In the genomic region with DNA sequence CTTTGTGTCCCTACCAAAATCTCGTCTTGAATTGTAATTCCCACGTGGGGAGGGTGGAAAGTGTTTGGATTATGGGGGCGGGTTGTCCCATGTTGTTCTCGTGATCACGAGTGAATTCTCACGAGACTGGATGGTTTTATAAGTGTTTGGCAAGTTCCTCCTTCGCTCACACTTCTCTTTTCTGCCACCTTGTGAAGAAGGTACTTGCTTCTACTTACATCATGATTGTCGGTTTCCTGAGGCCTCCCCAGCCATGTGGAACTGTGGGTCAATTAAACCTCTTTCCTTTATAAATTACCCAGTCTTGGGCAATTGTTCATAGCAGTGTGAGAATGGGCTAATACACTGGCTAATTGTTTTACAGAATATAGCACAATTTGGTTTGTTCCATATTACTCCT, we compare ENCODE assay signal across 17 cellular contexts.
DNase-seq lines count a peak whose midpoint lies in the region; ATAC-seq and TF ChIP-seq lines count a peak whose summit lies in the region.
"Had no signal": no experiment of that assay in that cellular context is flagged by ENCODE, and none has a peak within 500 bp of the region (broad histone marks: within the 10 kb centered on the region; RNA-seq: fewer than 3 reads in every experiment).

No MANE protein-coding gene starts in this region.

- H2AFZ ChIP-seq in GM23338, result no peak overlapping the region

- peaks cover 3% of the 10 kb centered on the region for H3K27me3 Mint-ChIP-seq in GM23338 (ENCODE audit: insufficient read depth, low read depth, poor library complexity)
- H3K27me3 Mint-ChIP-seq: B cell; CD4-positive, CD25-positive, alpha-beta regulatory T cell; CD8-positive, alpha-beta memory T cell had no signal

- no peaks in the 10 kb centered on the region for H3K27me3 ChIP-seq in HL-60 (ENCODE audit: insufficient read depth, poor library complexity, severe bottlenecking)
- no peaks in the 10 kb centered on the region for H3K27me3 ChIP-seq in GM23338 (ENCODE audit: insufficient read depth)
- H3K27me3 ChIP-seq: BLaER1 treated with 17β-estradiol and CSF1 and Interleukin-3, amounts not matched to agents 10 nM and 100 nM had no signal

- H3K4me1 Mint-ChIP-seq in GM23338, result no peaks in the 10 kb centered on the region
- H3K4me1 Mint-ChIP-seq: B cell; CD4-positive, CD25-positive, alpha-beta regulatory T cell; CD8-positive, alpha-beta memory T cell; H9 had no signal

- H3K4me3 Mint-ChIP-seq in GM23338, result no peak overlapping the region
- H3K4me3 Mint-ChIP-seq: B cell; CD4-positive, CD25-positive, alpha-beta regulatory T cell; CD8-positive, alpha-beta memory T cell; H9 had no signal

- TF ChIP-seq CTCF in HL-60 (IDR thresholded peaks at IDR 0.05; ENCODE audit: insufficient read depth, low read length), result no peak
- no peak for TF ChIP-seq CTCF in GM23338 (conservative IDR thresholded peaks at IDR 0.05; ENCODE audit: low read depth in 2 of 2)

- no peak overlapping the region for H3K4me2 ChIP-seq in GM23338
- H3K4me2 ChIP-seq: BLaER1 treated with 17β-estradiol and CSF1 and Interleukin-3, amounts not matched to agents 10 nM and 100 nM had no signal

- no peaks in the 10 kb centered on the region for H4K20me1 ChIP-seq in GM23338 (replicated peaks; ENCODE audit: insufficient read depth)
- H4K20me1 ChIP-seq: BLaER1 treated with 17β-estradiol and CSF1 and Interleukin-3, amounts not matched to agents 10 nM and 100 nM had no signal

- H3K4me1 ChIP-seq in GM23338 (ENCODE audit: insufficient read depth), result no peaks in the 10 kb centered on the region
- H3K4me1 ChIP-seq: BLaER1 treated with 17β-estradiol and CSF1 and Interleukin-3, amounts not matched to agents 10 nM and 100 nM had no signal

- peak; percentile 20 to 83 for DNase-seq in HL-60 (ENCODE audit: low read depth in 1 of 2, low spot score in 1 of 2)
- peak; percentile 20 for DNase-seq in NAMALWA (ENCODE audit: low spot score)
- peak; percentile 59 for DNase-seq in NOMO-1 treated with dmso at 0.1 percent for 144 hours (lab: John Stamatoyannopoulos, UW; ENCODE audit: unreplicated experiment)
- DNase-seq in SKM-1 treated with dmso at 0.1 percent for 144 hours (lab: John Stamatoyannopoulos, UW; ENCODE audit: unreplicated experiment), result peak; percentile 74
- DNase-seq in GM23338 (ENCODE audit: low spot score), result no peak
- no peak for DNase-seq in effector CD4-positive, alpha-beta T cell
- DNase-seq: CD4-positive, CD25-positive, alpha-beta regulatory T cell; CD8-positive, alpha-beta memory T cell; COR-L47; DMS 273 treated with DMSO at 0.1 percent for 48 hours; DMS53; DND-41; EL; H9 had no signal

- H3K9me2 ChIP-seq in GM23338 (ENCODE audit: insufficient read depth), result no peaks in the 10 kb centered on the region; the same call in 1 of the 2 replicates

- H3K36me3 ChIP-seq in GM23338 (ENCODE audit: insufficient read depth), result no peaks in the 10 kb centered on the region
- H3K36me3 ChIP-seq: BLaER1 treated with 17β-estradiol and CSF1 and Interleukin-3, amounts not matched to agents 10 nM and 100 nM had no signal

- H3K9me3 Mint-ChIP-seq in GM23338, result no peaks in the 10 kb centered on the region; the same call in 2 of the 3 replicates
- H3K9me3 Mint-ChIP-seq: CD8-positive, alpha-beta memory T cell; H9 had no signal

- H3K79me2 ChIP-seq in GM23338 (replicated peaks; ENCODE audit: insufficient read depth), result no peaks in the 10 kb centered on the region

- H3F3A ChIP-seq in GM23338 (replicated peaks; ENCODE audit: low read depth), result no peaks in the 10 kb centered on the region

- H3K27ac Mint-ChIP-seq in GM23338, result no peak overlapping the region
- H3K27ac Mint-ChIP-seq: B cell; CD4-positive, CD25-positive, alpha-beta regulatory T cell; CD8-positive, alpha-beta memory T cell; H9 had no signal

- H3K27ac ChIP-seq in HL-60 (replicated peaks) (peak overlapping the region; percentile 60), GM23338 (ENCODE audit: low read depth) (no peak overlapping the region)
- H3K27ac ChIP-seq: BLaER1 treated with 17β-estradiol and CSF1 and Interleukin-3, amounts not matched to agents 10 nM and 100 nM had no signal

- no peaks in the 10 kb centered on the region for H3K36me3 Mint-ChIP-seq in GM23338 (ENCODE audit: low read depth)
- H3K36me3 Mint-ChIP-seq: CD4-positive, CD25-positive, alpha-beta regulatory T cell; CD8-positive, alpha-beta memory T cell had no signal

- ATAC-seq in GM23338 (no peak), GM19467 (IDR thresholded peaks at IDR 0.05; ENCODE audit: unreplicated experiment) (no peak)

- H3K4me3 ChIP-seq in HL-60 (replicated peaks; ENCODE audit: insufficient read depth, low read length), result no peak overlapping the region
- H3K4me3 ChIP-seq in GM23338, result no peak overlapping the region
- H3K4me3 ChIP-seq: BLaER1 treated with 17β-estradiol and CSF1 and Interleukin-3, amounts not matched to agents 10 nM and 100 nM had no signal

TF ChIP-seq in GM23338, 12 proteins besides CTCF, POLR2A, EP300 and RAD21:
- no peak for TF ChIP-seq JUNB (IDR thresholded peaks at IDR 0.05; ENCODE audit: unreplicated experiment)
- no peak for TF ChIP-seq CREB1 (CRISPR knock-in tag; IDR thresholded peaks at IDR 0.05; ENCODE audit: low read depth)
- no peak for TF ChIP-seq ZNF114 (CRISPR knock-in tag; IDR thresholded peaks at IDR 0.05)
TF ChIP-seq in GM23338: peak in this region for 0.

Comparison
In these comparisons a context has a peak if more than half of its experiments do, and no peak if none do; other contexts are left out.
1. DNase-seq: peak in HL-60 (2 of 2), NAMALWA (single experiment), NOMO-1 treated with dmso at 0.1 percent for 144 hours (single experiment) and SKM-1 treated with dmso at 0.1 percent for 144 hours (single experiment); none in GM23338 (single experiment) and effector CD4-positive, alpha-beta T cell (single experiment).